ENCODE assay signal across 20 cellular contexts in the genomic region with DNA sequence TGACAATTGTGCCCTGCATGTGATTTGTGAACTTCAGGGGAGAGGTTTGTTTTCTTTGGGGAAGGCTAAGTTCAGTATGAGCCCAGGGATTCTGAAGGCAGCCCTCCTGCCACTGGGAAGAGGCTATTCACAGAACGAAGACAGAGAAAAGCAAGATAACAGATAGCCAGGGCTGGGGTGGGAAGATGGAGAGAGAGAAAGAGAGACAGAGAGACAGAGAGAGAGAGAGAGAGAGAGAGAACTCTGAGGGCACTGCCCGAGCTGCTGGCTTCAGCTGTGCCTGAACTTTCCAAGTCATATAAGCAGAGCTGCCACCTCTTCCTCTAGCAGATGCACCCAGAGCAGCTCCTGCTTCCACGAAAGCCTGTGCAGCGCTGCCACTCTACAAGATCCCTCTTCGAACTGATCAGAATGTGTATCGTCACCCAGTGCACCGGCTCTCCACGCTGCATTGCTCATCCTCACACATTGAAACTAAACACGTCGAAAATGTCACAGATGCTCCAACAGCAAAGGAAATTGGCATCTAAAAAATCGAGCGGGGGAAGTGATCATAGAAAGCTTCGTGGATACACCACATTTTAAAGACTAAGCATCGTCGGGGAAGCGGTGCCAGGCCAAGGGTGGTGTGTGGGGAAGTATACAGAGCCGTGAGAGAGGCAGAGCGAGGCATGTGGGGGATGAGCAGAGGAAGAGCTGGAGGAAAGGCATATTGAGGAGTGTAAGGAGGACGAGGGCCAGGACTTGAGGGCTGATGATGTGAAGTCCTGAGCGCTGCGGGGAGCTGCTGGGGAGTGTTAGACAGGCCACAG.
"Had no signal": no experiment of that assay in that cellular context is flagged by ENCODE, and none has a peak within 500 bp of the region (broad histone marks: within the 10 kb centered on the region; RNA-seq: fewer than 3 reads in every experiment).

No MANE protein-coding gene starts in this region.

- H3K9me3 ChIP-seq: psoas muscle had no signal

- H3K36me3 Mint-ChIP-seq: activated naive CD8-positive, alpha-beta T cell treated with anti-CD3 and anti-CD28 coated beads, Interleukin-2, amount 10 ng/mL, durations not matched to agents 7 days and 5 days; brain; stimulated activated naive B cell treated with anti-CD40 and anti-IgM and Interleukin-4, amounts not matched to agents 10 μg/mL and 1 μg/mL and 100 μg/mL, for 72 hours; T-cell had no signal

- H3K4me3 ChIP-seq: lung, psoas muscle, skin epidermis had no signal

- H3K4me1 Mint-ChIP-seq: activated CD4-positive, alpha-beta T cell treated with anti-CD3 and anti-CD28 coated beads, Interleukin-2, amount 10 ng/mL, durations not matched to agents 24 days and 14 days; activated naive CD8-positive, alpha-beta T cell treated with anti-CD3 and anti-CD28 coated beads, Interleukin-2, amount 10 ng/mL, durations not matched to agents 7 days and 5 days; brain; stimulated activated naive B cell treated with anti-CD40 and anti-IgM and Interleukin-4, amounts not matched to agents 10 μg/mL and 1 μg/mL and 100 μg/mL, for 72 hours had no signal

- H3K4me1 ChIP-seq: foreskin keratinocyte, psoas muscle had no signal

- ATAC-seq: foreskin keratinocyte; psoas muscle; SK-N-SH treated with all-trans-retinoic acid at 6 μM for 48 hours; stimulated activated naive B cell treated with anti-CD40 and anti-IgM and Interleukin-4, amounts not matched to agents 10 μg/mL and 1 μg/mL and 100 μg/mL, for 72 hours had no signal

- DNase-seq: activated CD4-positive, alpha-beta T cell treated with anti-CD3 and anti-CD28 coated beads, Interleukin-2, amount 10 ng/mL, durations not matched to agents 24 days and 14 days; activated naive CD4-positive, alpha-beta T cell treated with Interleukin-2 at 50 U/mL for 16 hours; activated naive CD8-positive, alpha-beta T cell treated with anti-CD3 and anti-CD28 coated beads, Interleukin-2, amount 10 ng/mL, durations not matched to agents 7 days and 5 days; endodermal cell; foreskin keratinocyte; glutamatergic neuron; psoas muscle; right cardiac atrium; stimulated activated CD4-positive, alpha-beta T cell treated with anti-CD3 and anti-CD28 coated beads, Interleukin-15, amount 100 ng/mL, for 24 hours; stimulated activated CD4-positive, alpha-beta T cell treated with anti-CD3 and anti-CD28 coated beads, Interleukin-4, amount 100 ng/mL, for 1 hour; stimulated activated naive B cell treated with anti-CD40 and anti-IgM and Interleukin-4, amounts not matched to agents 10 μg/mL and 1 μg/mL and 100 μg/mL, for 72 hours; T-cell; T-helper 9 cell had no signal

- H3K27ac Mint-ChIP-seq: activated CD4-positive, alpha-beta T cell treated with anti-CD3 and anti-CD28 coated beads, Interleukin-2, amount 10 ng/mL, durations not matched to agents 24 days and 14 days; activated naive CD8-positive, alpha-beta T cell treated with anti-CD3 and anti-CD28 coated beads, Interleukin-2, amount 10 ng/mL, durations not matched to agents 7 days and 5 days; activated T-helper 2 cell treated with anti-CD3 and anti-CD28 coated beads, Interferon-gamma antibody, Interleukin-2, Interleukin-4, amounts not matched to agents 10 μg/mL and 5 μg/mL and 100 μg/mL, durations not matched to agents 14 hours and 24 hours and 36 hours; endodermal cell; nephron; stimulated activated naive B cell treated with anti-CD40 and anti-IgM and Interleukin-4, amounts not matched to agents 10 μg/mL and 1 μg/mL and 100 μg/mL, for 72 hours; T-cell had no signal

- H3K27ac ChIP-seq: epithelial cell of prostate, foreskin keratinocyte, psoas muscle, skin epidermis had no signal

- H3K4me3 Mint-ChIP-seq: activated CD4-positive, alpha-beta T cell treated with anti-CD3 and anti-CD28 coated beads, Interleukin-2, amount 10 ng/mL, durations not matched to agents 24 days and 14 days; activated naive CD8-positive, alpha-beta T cell treated with anti-CD3 and anti-CD28 coated beads, Interleukin-2, amount 10 ng/mL, durations not matched to agents 7 days and 5 days; endodermal cell; nephron; stimulated activated naive B cell treated with anti-CD40 and anti-IgM and Interleukin-4, amounts not matched to agents 10 μg/mL and 1 μg/mL and 100 μg/mL, for 72 hours; T-cell had no signal
